21 cellular contexts compared by ENCODE assay signal in genomic region chr5:50672663-50673062, GRCh38. TPM values are rescaled to one million over a fixed set of nuclear protein-coding genes. Genes with fewer than 3 reads are reported as not detected.
DNase-seq lines count a peak whose midpoint lies in the region; ATAC-seq and TF ChIP-seq lines count a peak whose summit lies in the region.
"Had no signal": no experiment of that assay in that cellular context is flagged by ENCODE, and none has a peak within 500 bp of the region (broad histone marks: within the 10 kb centered on the region; RNA-seq: fewer than 3 reads in every experiment).

No MANE protein-coding gene starts in this region.

- H3K4me2 ChIP-seq in DND-41 (ENCODE audit: insufficient read depth, low read length) (peak overlapping the region; percentile 36; the same call in 1 of the 2 replicates), OCI-LY1 (ENCODE audit: low read length) (no peak overlapping the region; the same call in 1 of the 2 replicates)

- H3K27me3 ChIP-seq in DND-41 (ENCODE audit: insufficient read depth, low read length, poor library complexity) (no peaks in the 10 kb centered on the region), OCI-LY1 (ENCODE audit: insufficient read depth, low read length) (no peaks in the 10 kb centered on the region)
- H3K27me3 ChIP-seq: thyroid gland had no signal

- no peak for DNase-seq in CD14-positive monocyte (ENCODE audit: low spot score)
- DNase-seq in DND-41, result no peak
- DNase-seq in effector memory CD8-positive, alpha-beta T cell, result no peak
- no peak for DNase-seq in COLO829 (ENCODE audit: low spot score)
- no peak for DNase-seq in amygdala (lab: John Stamatoyannopoulos, UW)
- no peak for DNase-seq in ecto neural progenitor cell (ENCODE audit: low spot score)
- DNase-seq: activated CD4-positive, alpha-beta T cell treated with anti-CD3 and anti-CD28 coated beads, Interleukin-2, amount 50 U/mL, for 1 hour; activated naive CD4-positive, alpha-beta T cell treated with anti-CD3 and anti-CD28 coated beads for 36 hours; CD4-positive, CD25-positive, alpha-beta regulatory T cell; cerebellar nuclear complex; DMS79; endodermal cell; HCEC 1CT; KG1; NCI-H1105 treated with DMSO at 0.1 percent for 48 hours; posterior cingulate gyrus; stimulated activated naive CD4-positive, alpha-beta T cell; thyroid gland had no signal

- H3K4me3 Mint-ChIP-seq in CD14-positive monocyte, result no peak overlapping the region
- H3K4me3 Mint-ChIP-seq in effector memory CD8-positive, alpha-beta T cell, result peak overlapping the region; percentile 67 to 68
- H3K4me3 Mint-ChIP-seq: activated naive CD4-positive, alpha-beta T cell treated with anti-CD3 and anti-CD28 coated beads for 36 hours; endodermal cell; nephron had no signal

- H3K27ac Mint-ChIP-seq in CD14-positive monocyte, result peak overlapping the region; percentile 45 to 84 (median 66)
- H3K27ac Mint-ChIP-seq in effector memory CD8-positive, alpha-beta T cell, result peak overlapping the region; percentile 75 to 84
- H3K27ac Mint-ChIP-seq: endodermal cell had no signal

- H4K20me1 ChIP-seq in DND-41 (ENCODE audit: insufficient read depth, low read length) (peaks cover 9% of the 10 kb centered on the region), OCI-LY1 (ENCODE audit: insufficient read depth, low read length) (no peaks in the 10 kb centered on the region)

- intact Hi-C loops in CD14-positive monocyte (cut with micrococcal nuclease), result no loop called here

- H3K9ac ChIP-seq in DND-41 (ENCODE audit: low read depth, low read length), result no peak overlapping the region
- H3K9ac ChIP-seq in OCI-LY1 (ENCODE audit: low read length), result no peak overlapping the region

- H3K4me1 ChIP-seq in DND-41 (ENCODE audit: insufficient read depth, low read length) (peaks cover 49% of the 10 kb centered on the region), OCI-LY1 (ENCODE audit: insufficient read depth, low read length, severe bottlenecking) (peaks cover 79% of the 10 kb centered on the region)

- TF ChIP-seq CTCF in CD14-positive monocyte (IDR thresholded peaks at IDR 0.05), result no peak
- TF ChIP-seq CTCF in DND-41 (IDR thresholded peaks at IDR 0.05; ENCODE audit: borderline replicate concordance, extremely low read depth, low read length, poor library complexity, severe bottlenecking), result no peak
- no peak for TF ChIP-seq CTCF in OCI-LY1 (IDR thresholded peaks at IDR 0.05; ENCODE audit: low read length)

- no peak overlapping the region for H3K4me3 ChIP-seq in DND-41 (ENCODE audit: low read depth in 1 of 2, low read length in 2 of 2)
- H3K4me3 ChIP-seq in OCI-LY1 (ENCODE audit: low read depth, low read length, poor library complexity, severe bottlenecking), result no peak overlapping the region
- H3K4me3 ChIP-seq: thyroid gland had no signal

- no peak for ATAC-seq in DND-41 (ENCODE audit: insufficient read depth, low read depth)
- no peak for ATAC-seq in effector memory CD8-positive, alpha-beta T cell (replicated peaks)
- no peak for ATAC-seq in GM18873 (IDR thresholded peaks at IDR 0.05; ENCODE audit: low FRiP score, unreplicated experiment)

- H3K79me2 ChIP-seq in DND-41 (ENCODE audit: insufficient read depth, low read length) (peaks cover 99% of the 10 kb centered on the region), OCI-LY1 (ENCODE audit: insufficient read depth, low read length) (peaks cover 91% of the 10 kb centered on the region)

- H3K4me1 Mint-ChIP-seq in CD14-positive monocyte, result peaks cover 75% of the 10 kb centered on the region
- peaks cover 57 to 82% of the 10 kb centered on the region in 2 donors for H3K4me1 Mint-ChIP-seq in effector memory CD8-positive, alpha-beta T cell (ENCODE audit: low read depth in 2 of 2)

- peaks cover 10% of the 10 kb centered on the region for H3K36me3 ChIP-seq in DND-41 (ENCODE audit: insufficient read depth, low read length)
- H3K36me3 ChIP-seq in OCI-LY1 (ENCODE audit: insufficient read depth, low read length), result peaks cover 8% of the 10 kb centered on the region; the same call in 1 of the 2 replicates
- H3K36me3 ChIP-seq: thyroid gland had no signal

- H2AFZ ChIP-seq in DND-41 (ENCODE audit: low read depth, low read length), result no peak overlapping the region
- no peak overlapping the region for H2AFZ ChIP-seq in OCI-LY1 (ENCODE audit: low read length)

- H3K27me3 Mint-ChIP-seq in CD14-positive monocyte (ENCODE audit: low read depth in 3 of 3), result no peaks in the 10 kb centered on the region
- H3K27me3 Mint-ChIP-seq in effector memory CD8-positive, alpha-beta T cell, result no peaks in the 10 kb centered on the region
- H3K27me3 Mint-ChIP-seq: CD4-positive, CD25-positive, alpha-beta regulatory T cell had no signal

- no peaks in the 10 kb centered on the region for H3K9me3 ChIP-seq in DND-41 (ENCODE audit: insufficient read depth, low read length, severe bottlenecking)
- no peaks in the 10 kb centered on the region for H3K9me3 ChIP-seq in OCI-LY1 (ENCODE audit: low read length)
- H3K9me3 ChIP-seq: thyroid gland had no signal

- H3K9me3 Mint-ChIP-seq in CD14-positive monocyte, result no peaks in the 10 kb centered on the region
- H3K9me3 Mint-ChIP-seq in effector memory CD8-positive, alpha-beta T cell, result no peaks in the 10 kb centered on the region
- H3K9me3 Mint-ChIP-seq: activated naive CD4-positive, alpha-beta T cell treated with anti-CD3 and anti-CD28 coated beads for 36 hours; CD4-positive, CD25-positive, alpha-beta regulatory T cell; endodermal cell; nephron had no signal

- peaks cover 3% of the 10 kb centered on the region; the same call in 1 of the 2 replicates for H3F3A ChIP-seq in OCI-LY1 (ENCODE audit: insufficient read depth, low read length)

- no peaks in the 10 kb centered on the region for H3K9me2 ChIP-seq in OCI-LY1 (ENCODE audit: low read depth, low read length)

- H3K27ac ChIP-seq in DND-41 (ENCODE audit: low read length) (no peak overlapping the region), OCI-LY1 (ENCODE audit: low read depth, low read length, poor library complexity, severe bottlenecking) (peak overlapping the region; percentile 1)
- H3K27ac ChIP-seq: thyroid gland had no signal

- H3K36me3 Mint-ChIP-seq in CD14-positive monocyte, result peaks cover 27 to 28% of the 10 kb centered on the region in 2 donors
- H3K36me3 Mint-ChIP-seq in effector memory CD8-positive, alpha-beta T cell (ENCODE audit: insufficient read depth), result peaks cover 68% of the 10 kb centered on the region

RNA-seq across cellular contexts. Expression of gene PARP8, which starts 6.2 kb away (rescaled TPM):
- 10 to 100 TPM; 27.5 to 40.6 TPM for polyA plus RNA-seq in CD14-positive monocyte

Comparison
In these comparisons a context has a peak if more than half of its experiments do, and no peak if none do; other contexts are left out.
1. H3K4me3 Mint-ChIP-seq: peak in effector memory CD8-positive, alpha-beta T cell (2 of 2); none in CD14-positive monocyte (0 of 2).